ENCODE assay signal across 31 cellular contexts in genomic region chr15:41823502-41823901, GRCh38.
"Had no signal": no experiment of that assay in that cellular context is flagged by ENCODE, and none has a peak within 500 bp of the region (broad histone marks: within the 10 kb centered on the region; RNA-seq: fewer than 3 reads in every experiment).

No MANE protein-coding gene starts in this region.

- DNase-seq: activated CD4-positive, alpha-beta memory T cell treated with anti-CD3 and anti-CD28 coated beads for 36 hours; activated CD4-positive, alpha-beta T cell treated with anti-CD3 and anti-CD28 coated beads for 36 hours; activated CD4-positive, alpha-beta T cell treated with anti-CD3 and anti-CD28 coated beads, Interleukin-2, amount 10 ng/mL, durations not matched to agents 24 days and 14 days; activated CD4-positive, CD25-positive, alpha-beta regulatory T cell; activated CD4-positive, CD25-positive, alpha-beta regulatory T cell treated with anti-CD3 and anti-CD28 coated beads, Interleukin-2, amount 50 U/mL, for 72 hours; activated CD8-positive, alpha-beta memory T cell treated with anti-CD3 and anti-CD28 coated beads, Interleukin-2, amount 10 ng/mL, durations not matched to agents 7 days and 5 days; activated CD8-positive, alpha-beta memory T cell treated with anti-CD3 and anti-CD28 coated beads, Interleukin-2, amount 50 U/mL, for 4 hours; activated CD8-positive, alpha-beta T cell treated with anti-CD3 and anti-CD28 coated beads, Interleukin-2, amount 10 ng/mL, durations not matched to agents 7 days and 5 days; activated effector memory CD4-positive, alpha-beta T cell treated with anti-CD3 and anti-CD28 coated beads, Interleukin-2, amount 50 U/mL, for 16 hours; activated naive CD4-positive, alpha-beta T cell treated with anti-CD3 and anti-CD28 coated beads for 36 hours; activated naive CD8-positive, alpha-beta T cell treated with anti-CD3 and anti-CD28 coated beads for 36 hours; activated naive CD8-positive, alpha-beta T cell treated with anti-CD3 and anti-CD28 coated beads, Interleukin-2, amount 50 U/mL, for 24 hours; activated T-cell treated with anti-CD3 and anti-CD28 coated beads, Interleukin-2, amount 50 U/mL, for 1 hour; activated T-cell treated with anti-CD3 and anti-CD28 coated beads, Interleukin-2, amount 50 U/mL, for 48 hours; adrenal gland; amygdala; aorta; body of pancreas; cortex of kidney; dermis blood vessel endothelial cell; effector CD4-positive, alpha-beta T cell; effector memory CD8-positive, alpha-beta T cell; erythroblast; foreskin keratinocyte; gastrocnemius medialis; T-helper 1 cell; T-helper 2 cell had no signal

- H3K4me3 ChIP-seq: adrenal gland, body of pancreas, esophagus muscularis mucosa, gastrocnemius medialis had no signal

- H3K27ac ChIP-seq: adrenal gland, body of pancreas, esophagus muscularis mucosa, foreskin keratinocyte, gastrocnemius medialis had no signal

- H3K27me3 ChIP-seq: adrenal gland, body of pancreas, esophagus muscularis mucosa, foreskin keratinocyte, gastrocnemius medialis had no signal

- H3K27ac Mint-ChIP-seq: activated CD4-positive, alpha-beta memory T cell treated with anti-CD3 and anti-CD28 coated beads for 36 hours; activated CD4-positive, alpha-beta T cell treated with anti-CD3 and anti-CD28 coated beads for 36 hours; activated CD4-positive, alpha-beta T cell treated with anti-CD3 and anti-CD28 coated beads, Interleukin-2, amount 10 ng/mL, durations not matched to agents 24 days and 14 days; activated CD8-positive, alpha-beta memory T cell treated with anti-CD3 and anti-CD28 coated beads, Interleukin-2, amount 10 ng/mL, durations not matched to agents 7 days and 5 days; activated CD8-positive, alpha-beta T cell treated with anti-CD3 and anti-CD28 coated beads, Interleukin-2, amount 10 ng/mL, durations not matched to agents 7 days and 5 days; activated naive CD4-positive, alpha-beta T cell treated with anti-CD3 and anti-CD28 coated beads for 36 hours; activated naive CD4-positive, alpha-beta T cell treated with anti-CD3 and anti-CD28 coated beads, Interleukin-2, amount 50 U/mL, for 24 hours; activated naive CD8-positive, alpha-beta T cell treated with anti-CD3 and anti-CD28 coated beads for 36 hours; activated naive CD8-positive, alpha-beta T cell treated with anti-CD3 and anti-CD28 coated beads, Interleukin-2, amount 50 U/mL, for 24 hours; activated T-helper 1 cell treated with anti-CD3 and anti-CD28 coated beads, Interleukin-12 subunit alpha, Interleukin-12 subunit beta, Interleukin-2, Interleukin-4 antibody, amounts not matched to agents 30 ng/mL and 10 ng/mL and 1 ng/mL, durations not matched to agents 14 hours and 24 hours and 36 hours; activated T-helper 2 cell treated with anti-CD3 and anti-CD28 coated beads, Interferon-gamma antibody, Interleukin-2, Interleukin-4, amounts not matched to agents 10 μg/mL and 5 μg/mL and 100 μg/mL, durations not matched to agents 14 hours and 24 hours and 36 hours; effector memory CD8-positive, alpha-beta T cell had no signal

- H3K36me3 Mint-ChIP-seq: activated naive CD8-positive, alpha-beta T cell treated with anti-CD3 and anti-CD28 coated beads for 36 hours had no signal

- H3K9me3 ChIP-seq: adrenal gland, body of pancreas, esophagus muscularis mucosa, gastrocnemius medialis had no signal

- H3K4me3 Mint-ChIP-seq: activated CD4-positive, alpha-beta memory T cell treated with anti-CD3 and anti-CD28 coated beads for 36 hours; activated CD4-positive, alpha-beta T cell treated with anti-CD3 and anti-CD28 coated beads for 36 hours; activated CD4-positive, alpha-beta T cell treated with anti-CD3 and anti-CD28 coated beads, Interleukin-2, amount 10 ng/mL, durations not matched to agents 24 days and 14 days; activated CD8-positive, alpha-beta memory T cell treated with anti-CD3 and anti-CD28 coated beads, Interleukin-2, amount 10 ng/mL, durations not matched to agents 7 days and 5 days; activated CD8-positive, alpha-beta T cell treated with anti-CD3 and anti-CD28 coated beads, Interleukin-2, amount 10 ng/mL, durations not matched to agents 7 days and 5 days; activated naive CD4-positive, alpha-beta T cell treated with anti-CD3 and anti-CD28 coated beads for 36 hours; activated naive CD4-positive, alpha-beta T cell treated with anti-CD3 and anti-CD28 coated beads, Interleukin-2, amount 50 U/mL, for 24 hours; activated naive CD8-positive, alpha-beta T cell treated with anti-CD3 and anti-CD28 coated beads for 36 hours; activated naive CD8-positive, alpha-beta T cell treated with anti-CD3 and anti-CD28 coated beads, Interleukin-2, amount 50 U/mL, for 24 hours; activated T-helper 1 cell treated with anti-CD3 and anti-CD28 coated beads, Interleukin-12 subunit alpha, Interleukin-12 subunit beta, Interleukin-2, Interleukin-4 antibody, amounts not matched to agents 30 ng/mL and 10 ng/mL and 1 ng/mL, durations not matched to agents 14 hours and 24 hours and 36 hours; effector memory CD8-positive, alpha-beta T cell had no signal

- H3K27me3 Mint-ChIP-seq: activated CD4-positive, alpha-beta memory T cell treated with anti-CD3 and anti-CD28 coated beads for 36 hours; activated CD4-positive, alpha-beta T cell treated with anti-CD3 and anti-CD28 coated beads for 36 hours; activated CD8-positive, alpha-beta memory T cell treated with anti-CD3 and anti-CD28 coated beads, Interleukin-2, amount 10 ng/mL, durations not matched to agents 7 days and 5 days; activated naive CD4-positive, alpha-beta T cell treated with anti-CD3 and anti-CD28 coated beads, Interleukin-2, amount 50 U/mL, for 24 hours; activated naive CD8-positive, alpha-beta T cell treated with anti-CD3 and anti-CD28 coated beads for 36 hours; activated naive CD8-positive, alpha-beta T cell treated with anti-CD3 and anti-CD28 coated beads, Interleukin-2, amount 50 U/mL, for 24 hours; effector memory CD8-positive, alpha-beta T cell had no signal

- ATAC-seq: activated CD4-positive, alpha-beta T cell treated with anti-CD3 and anti-CD28 coated beads for 36 hours; activated CD8-positive, alpha-beta memory T cell treated with anti-CD3 and anti-CD28 coated beads, Interleukin-2, amount 10 ng/mL, durations not matched to agents 7 days and 5 days; activated CD8-positive, alpha-beta T cell treated with anti-CD3 and anti-CD28 coated beads, Interleukin-2, amount 10 ng/mL, durations not matched to agents 7 days and 5 days; activated naive CD8-positive, alpha-beta T cell treated with anti-CD3 and anti-CD28 coated beads, Interleukin-2, amount 50 U/mL, for 24 hours; body of pancreas; effector memory CD8-positive, alpha-beta T cell; foreskin keratinocyte; gastrocnemius medialis had no signal
